Comparison of ENCODE assay signal across 9 cellular contexts in the genomic region with DNA sequence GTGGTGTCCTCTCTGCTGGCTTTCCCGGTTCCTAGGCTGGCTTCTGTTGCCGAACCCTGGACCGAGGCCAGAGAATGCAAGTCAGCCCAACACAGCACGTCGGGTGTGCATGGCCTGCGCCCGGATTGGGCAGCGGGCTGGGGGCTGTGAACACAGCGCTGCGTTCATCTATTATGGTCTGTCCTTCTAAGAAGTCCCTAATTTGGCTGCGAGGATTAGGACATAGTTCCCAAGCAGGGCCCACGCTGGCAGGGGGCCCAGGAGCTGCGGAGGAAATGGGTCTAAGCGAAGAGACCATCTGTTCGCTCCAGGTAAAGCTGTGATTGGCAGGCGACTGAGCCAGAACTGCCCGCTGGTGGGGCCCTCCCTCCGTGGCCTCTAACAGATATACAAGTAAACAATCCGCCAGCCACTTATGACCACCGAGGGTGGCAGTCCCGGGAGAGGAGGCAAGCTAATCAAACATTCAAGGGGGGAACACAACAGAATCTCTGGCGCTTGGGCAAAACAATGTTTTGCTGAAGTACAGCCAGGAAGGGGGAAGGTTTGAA. TPM values are rescaled to one million over a fixed set of nuclear protein-coding genes. Genes with fewer than 3 reads are reported as not detected.
A peak's percentile ranks its signal among the peaks of the same experiment; 100 is the strongest.
DNase-seq lines count a peak whose midpoint lies in the region; ATAC-seq and TF ChIP-seq lines count a peak whose summit lies in the region.
"Had no signal": no experiment of that assay in that cellular context is flagged by ENCODE, and none has a peak within 500 bp of the region (broad histone marks: within the 10 kb centered on the region; RNA-seq: fewer than 3 reads in every experiment).

No MANE protein-coding gene starts in this region.

- H3K27ac Mint-ChIP-seq in CD14-positive monocyte = peak overlapping the region in 6 of 7 donors; percentile 83 to 96 (median 91)
- H3K27ac Mint-ChIP-seq in activated naive CD8-positive, alpha-beta T cell treated with anti-CD3 and anti-CD28 coated beads, Interleukin-2, amount 10 ng/mL, durations not matched to agents 7 days and 5 days = peak overlapping the region; percentile 73

- peaks cover 28% of the 10 kb centered on the region for H3K4me1 Mint-ChIP-seq in CD14-positive monocyte
- peaks cover 25% of the 10 kb centered on the region for H3K4me1 Mint-ChIP-seq in activated naive CD8-positive, alpha-beta T cell treated with anti-CD3 and anti-CD28 coated beads, Interleukin-2, amount 10 ng/mL, durations not matched to agents 7 days and 5 days

- peaks cover 0 to 3% (median 3%) of the 10 kb centered on the region in 3 donors for H3K27me3 Mint-ChIP-seq in CD14-positive monocyte (ENCODE audit: low read depth in 3 of 3)
- H3K27me3 Mint-ChIP-seq in activated naive CD8-positive, alpha-beta T cell treated with anti-CD3 and anti-CD28 coated beads, Interleukin-2, amount 10 ng/mL, durations not matched to agents 7 days and 5 days = no peaks in the 10 kb centered on the region

- intact Hi-C loops in CD14-positive monocyte (cut with micrococcal nuclease) = no loop called here

- H3K9me3 Mint-ChIP-seq in CD14-positive monocyte = no peaks in the 10 kb centered on the region
- no peaks in the 10 kb centered on the region for H3K9me3 Mint-ChIP-seq in activated naive CD8-positive, alpha-beta T cell treated with anti-CD3 and anti-CD28 coated beads, Interleukin-2, amount 10 ng/mL, durations not matched to agents 7 days and 5 days
- H3K9me3 Mint-ChIP-seq: stimulated activated naive B cell treated with anti-CD40 and anti-IgM and Interleukin-4, amounts not matched to agents 10 μg/mL and 1 μg/mL and 100 μg/mL, for 72 hours had no signal

- no peak for ATAC-seq in activated naive CD8-positive, alpha-beta T cell treated with anti-CD3 and anti-CD28 coated beads, Interleukin-2, amount 10 ng/mL, durations not matched to agents 7 days and 5 days (ENCODE audit: low read depth)
- ATAC-seq in GM18873 (IDR thresholded peaks at IDR 0.05; ENCODE audit: low FRiP score, unreplicated experiment) = no peak

- POLR2A ChIA-PET in activated naive CD8-positive, alpha-beta T cell treated with anti-CD3 and anti-CD28 coated beads, Interleukin-2, amount 10 ng/mL, durations not matched to agents 7 days and 5 days (lab: Charles Lee) = interaction anchor here (0.6 to 3.6 kb wide), 10 partner anchors 11 to 40 kb away, joined by 3 to 27 read pairs (median 8); a partner anchor contains a TSS
- POLR2A ChIA-PET in GM10248 (lab: Yijun Ruan, JAX) = interaction anchor here (0.5 kb wide), 1 partner anchor 40 kb away, joined by 4 read pairs; no protein-coding TSS in a partner anchor

- H3K36me3 Mint-ChIP-seq in CD14-positive monocyte = peaks cover 2 to 3% of the 10 kb centered on the region in 2 donors
- no peaks in the 10 kb centered on the region for H3K36me3 Mint-ChIP-seq in activated naive CD8-positive, alpha-beta T cell treated with anti-CD3 and anti-CD28 coated beads, Interleukin-2, amount 10 ng/mL, durations not matched to agents 7 days and 5 days

- TF ChIP-seq CTCF in CD14-positive monocyte (IDR thresholded peaks at IDR 0.05) = no peak
- no peak for TF ChIP-seq CTCF in GM10248 (IDR thresholded peaks at IDR 0.05; ENCODE audit: control extremely low read depth, extremely low read depth, low read depth, missing control alignments)

- CTCF ChIA-PET in GM10248 (lab: Yijun Ruan, JAX) = interaction anchor here (1.0 to 7.8 kb wide), 5 partner anchors 13 to 153 kb away, joined by 3 to 30 read pairs (median 8); no protein-coding TSS in a partner anchor

- DNase-seq in CD14-positive monocyte (ENCODE audit: low spot score) = no peak
- DNase-seq in NCI-H1417 treated with DMSO at 0.1 percent for 48 hours (lab: John Stamatoyannopoulos, UW) = peak; percentile 99
- DNase-seq in activated naive CD8-positive, alpha-beta T cell treated with anti-CD3 and anti-CD28 coated beads, Interleukin-2, amount 10 ng/mL, durations not matched to agents 7 days and 5 days = no peak
- peak; percentile 45 for DNase-seq in hepatic stellate cell (ENCODE audit: low spot score)
- peak; percentile 64 for DNase-seq in retina
- no peak for DNase-seq in GM10248 (ENCODE audit: extremely low spot score)
- no peak for DNase-seq in epidermal melanocyte (ENCODE audit: insufficient read length, low spot score)
- DNase-seq: stimulated activated naive B cell treated with anti-CD40 and anti-IgM and Interleukin-4, amounts not matched to agents 10 μg/mL and 1 μg/mL and 100 μg/mL, for 72 hours had no signal

- peak overlapping the region; percentile 74 to 83 for H3K4me3 Mint-ChIP-seq in CD14-positive monocyte
- no peak overlapping the region for H3K4me3 Mint-ChIP-seq in activated naive CD8-positive, alpha-beta T cell treated with anti-CD3 and anti-CD28 coated beads, Interleukin-2, amount 10 ng/mL, durations not matched to agents 7 days and 5 days
- H3K4me3 Mint-ChIP-seq: stimulated activated naive B cell treated with anti-CD40 and anti-IgM and Interleukin-4, amounts not matched to agents 10 μg/mL and 1 μg/mL and 100 μg/mL, for 72 hours had no signal

RNA-seq across cellular contexts. Expression of a gene that starts 6.0 kb away (rescaled TPM):
- not detected for polyA plus RNA-seq in CD14-positive monocyte
- 1 to 10 TPM; 3.6 to 4.4 TPM for total RNA-seq in activated naive CD8-positive, alpha-beta T cell treated with anti-CD3 and anti-CD28 coated beads, Interleukin-2, amount 10 ng/mL, durations not matched to agents 7 days and 5 days

RNA-seq across cellular contexts. Expression of a gene that starts 20.4 kb away (rescaled TPM):
- 10 to 100 TPM; 47.9 to 49.2 TPM for polyA plus RNA-seq in CD14-positive monocyte
- 10 to 100 TPM; 69.2 to 73.3 TPM for total RNA-seq in activated naive CD8-positive, alpha-beta T cell treated with anti-CD3 and anti-CD28 coated beads, Interleukin-2, amount 10 ng/mL, durations not matched to agents 7 days and 5 days

RNA-seq across cellular contexts. Expression of a gene that starts 22.1 kb away (rescaled TPM):
- polyA plus RNA-seq in CD14-positive monocyte = 1 to 10 TPM; 7.3 to 9.6 TPM
- 10 to 100 TPM; 39.7 to 43.4 TPM for total RNA-seq in activated naive CD8-positive, alpha-beta T cell treated with anti-CD3 and anti-CD28 coated beads, Interleukin-2, amount 10 ng/mL, durations not matched to agents 7 days and 5 days

RNA-seq across cellular contexts. Expression of a gene that starts 25.3 kb away (rescaled TPM):
- 100 to 1,000 TPM; 109 to 133 TPM for polyA plus RNA-seq in CD14-positive monocyte
- 100 to 1,000 TPM; 522 to 531 TPM for total RNA-seq in activated naive CD8-positive, alpha-beta T cell treated with anti-CD3 and anti-CD28 coated beads, Interleukin-2, amount 10 ng/mL, durations not matched to agents 7 days and 5 days

RNA-seq across cellular contexts. Expression of a gene that starts 26.1 kb away (rescaled TPM):
- under 1 TPM; 0.28 to 0.45 TPM for polyA plus RNA-seq in CD14-positive monocyte
- total RNA-seq in activated naive CD8-positive, alpha-beta T cell treated with anti-CD3 and anti-CD28 coated beads, Interleukin-2, amount 10 ng/mL, durations not matched to agents 7 days and 5 days = under 1 TPM in 1 of 2 experiments, not detected in 1; 0.19 TPM

Comparison
In these comparisons a context has a peak if more than half of its experiments do, and no peak if none do; other contexts are left out.
1. DNase-seq: peak in NCI-H1417 treated with DMSO at 0.1 percent for 48 hours (single experiment), hepatic stellate cell (single experiment) and retina (single experiment); none in CD14-positive monocyte (single experiment), activated naive CD8-positive, alpha-beta T cell treated with anti-CD3 and anti-CD28 coated beads, Interleukin-2, amount 10 ng/mL, durations not matched to agents 7 days and 5 days (single experiment), GM10248 (single experiment) and epidermal melanocyte (single experiment).